2 cellular contexts compared by ENCODE assay signal in the genomic region with DNA sequence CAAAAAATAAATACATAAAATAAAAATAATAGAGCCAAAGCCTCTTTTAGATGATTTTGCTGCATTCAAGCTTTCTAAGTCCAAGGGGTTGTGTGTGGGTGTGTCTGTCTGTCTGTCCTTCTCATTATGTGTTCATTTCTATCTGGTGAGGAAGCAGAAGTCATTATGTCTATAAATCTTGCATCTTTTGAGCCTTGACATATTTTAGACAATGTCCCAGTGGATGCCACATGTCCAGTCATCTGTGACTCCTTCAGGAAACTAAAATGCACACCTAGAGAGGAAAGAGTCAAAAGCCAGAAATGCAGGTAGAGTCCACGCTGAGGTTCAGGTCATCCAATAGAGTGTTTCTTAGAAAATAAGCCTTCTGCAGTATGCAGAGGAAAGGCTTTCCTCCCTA.
TF ChIP-seq lines count a peak whose summit lies in the region.

No MANE protein-coding gene starts in this region.

TF ChIP-seq in neural cell, 6 proteins besides CTCF, POLR2A, EP300 and RAD21 (continued from another document):
- TF ChIP-seq REST (IDR thresholded peaks at IDR 0.05; ENCODE audit: borderline replicate concordance): no peak
- TF ChIP-seq MXI1 (conservative IDR thresholded peaks at IDR 0.05; ENCODE audit: poor library complexity, severe bottlenecking): no peak
- no peak for TF ChIP-seq TAF1 (IDR thresholded peaks at IDR 0.05; ENCODE audit: low read depth)
- no peak for TF ChIP-seq EZH2 (IDR thresholded peaks at IDR 0.05; ENCODE audit: borderline replicate concordance, insufficient read depth, low read length, poor library complexity, severe bottlenecking)

TF ChIP-seq in SK-N-SH treated with all-trans-retinoic acid at 6 μM for 48 hours, 23 proteins besides CTCF, POLR2A, EP300 and RAD21 (continued from another document):
- TF ChIP-seq, protein P1, sequence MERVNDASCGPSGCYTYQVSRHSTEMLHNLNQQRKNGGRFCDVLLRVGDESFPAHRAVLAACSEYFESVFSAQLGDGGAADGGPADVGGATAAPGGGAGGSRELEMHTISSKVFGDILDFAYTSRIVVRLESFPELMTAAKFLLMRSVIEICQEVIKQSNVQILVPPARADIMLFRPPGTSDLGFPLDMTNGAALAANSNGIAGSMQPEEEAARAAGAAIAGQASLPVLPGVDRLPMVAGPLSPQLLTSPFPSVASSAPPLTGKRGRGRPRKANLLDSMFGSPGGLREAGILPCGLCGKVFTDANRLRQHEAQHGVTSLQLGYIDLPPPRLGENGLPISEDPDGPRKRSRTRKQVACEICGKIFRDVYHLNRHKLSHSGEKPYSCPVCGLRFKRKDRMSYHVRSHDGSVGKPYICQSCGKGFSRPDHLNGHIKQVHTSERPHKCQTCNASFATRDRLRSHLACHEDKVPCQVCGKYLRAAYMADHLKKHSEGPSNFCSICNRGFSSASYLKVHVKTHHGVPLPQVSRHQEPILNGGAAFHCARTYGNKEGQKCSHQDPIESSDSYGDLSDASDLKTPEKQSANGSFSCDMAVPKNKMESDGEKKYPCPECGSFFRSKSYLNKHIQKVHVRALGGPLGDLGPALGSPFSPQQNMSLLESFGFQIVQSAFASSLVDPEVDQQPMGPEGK (CRISPR knock-in tag; IDR thresholded peaks at IDR 0.05; ENCODE audit: borderline replicate concordance): no peak
- TF ChIP-seq BACH2 (CRISPR knock-in tag; IDR thresholded peaks at IDR 0.05; ENCODE audit: borderline replicate concordance) (no peak), ESRRG (CRISPR knock-in tag; IDR thresholded peaks at IDR 0.05) (no peak), ARNTL (CRISPR knock-in tag; IDR thresholded peaks at IDR 0.05; ENCODE audit: borderline replicate concordance, low read depth) (no peak), TCF4 (CRISPR knock-in tag; IDR thresholded peaks at IDR 0.05; ENCODE audit: borderline replicate concordance) (no peak), ZNF70 (CRISPR knock-in tag; IDR thresholded peaks at IDR 0.05) (no peak), ZNF8 (CRISPR knock-in tag; IDR thresholded peaks at IDR 0.05) (no peak), TOX (CRISPR knock-in tag; IDR thresholded peaks at IDR 0.05; ENCODE audit: borderline replicate concordance) (no peak), ZC3H10 (CRISPR knock-in tag; IDR thresholded peaks at IDR 0.05) (no peak), OSR1 (CRISPR knock-in tag; IDR thresholded peaks at IDR 0.05) (no peak), GLIS3 (CRISPR knock-in tag; IDR thresholded peaks at IDR 0.05) (no peak), ISL1 (CRISPR knock-in tag; IDR thresholded peaks at IDR 0.05) (no peak), ZFP3 (CRISPR knock-in tag; IDR thresholded peaks at IDR 0.05) (no peak), SNAI2 (CRISPR knock-in tag; IDR thresholded peaks at IDR 0.05) (no peak), CSRNP3 (CRISPR knock-in tag; IDR thresholded peaks at IDR 0.05) (no peak)
